11 cellular contexts compared by ENCODE assay signal in the genomic region with DNA sequence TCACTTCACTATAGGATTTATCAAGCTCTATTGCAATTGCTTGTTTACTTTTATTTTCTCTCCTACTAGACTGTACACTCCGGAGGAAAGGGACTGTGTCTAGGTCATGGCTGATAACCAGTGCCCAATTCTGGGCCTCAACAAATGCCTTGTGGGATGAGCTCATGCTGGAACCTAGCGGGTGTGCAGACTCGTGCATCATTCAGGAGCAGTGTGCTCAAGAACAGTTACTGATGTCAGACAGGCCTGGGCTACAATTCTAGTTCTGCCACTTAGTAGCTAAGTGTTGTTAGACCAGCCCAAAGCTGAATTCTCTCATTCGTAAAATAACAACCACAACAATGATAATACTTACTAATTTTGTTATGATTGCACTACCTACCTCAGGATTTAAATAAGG.
DNase-seq lines count a peak whose midpoint lies in the region; ATAC-seq and TF ChIP-seq lines count a peak whose summit lies in the region.
"Had no signal": no experiment of that assay in that cellular context is flagged by ENCODE, and none has a peak within 500 bp of the region (broad histone marks: within the 10 kb centered on the region; RNA-seq: fewer than 3 reads in every experiment).

No MANE protein-coding gene starts in this region.

- H3K36me3 ChIP-seq in ACC112 (ENCODE audit: insufficient read depth, low read length) (no peaks in the 10 kb centered on the region), mammary epithelial cell (ENCODE audit: insufficient read depth, low read length) (no peaks in the 10 kb centered on the region)
- H3K36me3 ChIP-seq: thoracic aorta had no signal

- in situ Hi-C loops in mammary epithelial cell (cut with MboI; ENCODE audit: low sequenced_read_pairs in 2 of 2): no loop called here
- in situ Hi-C loops in KBM-7 (cut with MboI; ENCODE audit: low pct_unique_long_range_greater_than_20kb, low sequenced_read_pairs): no loop called here

- no peaks in the 10 kb centered on the region for H4K20me1 ChIP-seq in mammary epithelial cell (ENCODE audit: insufficient read depth, low read length)

- no peaks in the 10 kb centered on the region for H3K9me3 ChIP-seq in mammary epithelial cell (replicated peaks; ENCODE audit: insufficient read depth, low read length)
- H3K9me3 ChIP-seq: thoracic aorta had no signal

- intact Hi-C loops in mammary epithelial cell (cut with micrococcal nuclease): loop anchor here (2.0 to 5.0 kb wide), 2 partner anchors 20 to 152 kb away; no protein-coding TSS in a partner anchor

- H3K4me2 ChIP-seq in mammary epithelial cell (ENCODE audit: insufficient read depth, low read depth, low read length): peak overlapping the region; percentile 55

- no TSS peak for BruUV-seq in mammary epithelial cell (replicated peaks; lab: Mats Ljungman, UMichigan)

- H3K27me3 ChIP-seq in ACC112 (ENCODE audit: insufficient read depth, low read length): no peaks in the 10 kb centered on the region
- H3K27me3 ChIP-seq in mammary epithelial cell (ENCODE audit: insufficient read depth, low read length): no peaks in the 10 kb centered on the region

- 41% methylated on average over 4 of the region's 4 CpGs for WGBS in mammary epithelial cell (ENCODE audit: low coverage, missing lambda C conversion rate)

- CTCF ChIA-PET in mammary epithelial cell (lab: Charles Lee; ENCODE audit: low non-redundant PET): no interaction called here

- H3K27ac ChIP-seq in ACC112 (ENCODE audit: low read depth, low read length) (peak overlapping the region; percentile 85), mammary epithelial cell (ENCODE audit: insufficient read depth, low read depth, low read length) (peak overlapping the region; percentile 65)
- H3K27ac ChIP-seq: C4-2B had no signal

- H3K9ac ChIP-seq in mammary epithelial cell (ENCODE audit: insufficient read depth, low read length): peak overlapping the region; percentile 30

- H3K4me1 ChIP-seq in ACC112 (ENCODE audit: control insufficient read depth, insufficient read depth, low read length, unreplicated experiment): peaks cover 26% of the 10 kb centered on the region
- H3K4me1 ChIP-seq in mammary epithelial cell (ENCODE audit: insufficient read depth, low read length): peaks cover 22% of the 10 kb centered on the region

- DNase-seq in mammary epithelial cell (peak; percentile 75), iris pigment epithelial cell (ENCODE audit: low read depth) (peak; percentile 87), KBM-7 (no peak)
- DNase-seq: NCI-H1092 treated with DMSO at 0.1 percent for 48 hours had no signal

- peak; percentile 19 for ATAC-seq in HG02610 (IDR thresholded peaks at IDR 0.05; ENCODE audit: unreplicated experiment)
- ATAC-seq in GM19452 (IDR thresholded peaks at IDR 0.05; ENCODE audit: unreplicated experiment): no peak
- no peak for ATAC-seq in GM21423 (IDR thresholded peaks at IDR 0.05; ENCODE audit: unreplicated experiment)
- no peak for ATAC-seq in GM21723 (IDR thresholded peaks at IDR 0.05; ENCODE audit: unreplicated experiment)

- H2AFZ ChIP-seq in ACC112 (ENCODE audit: low read length, unreplicated experiment): no peak overlapping the region
- peak overlapping the region; percentile 1 for H2AFZ ChIP-seq in mammary epithelial cell (ENCODE audit: low read depth, low read length)

- dilution Hi-C loops in mammary epithelial cell (cut with HindIII; ENCODE audit: low sequenced_read_pairs): no loop called here

- H3K79me2 ChIP-seq in ACC112 (ENCODE audit: control insufficient read depth, insufficient read depth, low read length, unreplicated experiment) (no peaks in the 10 kb centered on the region), mammary epithelial cell (ENCODE audit: insufficient read depth, low read length) (no peaks in the 10 kb centered on the region)

- no peak overlapping the region for H3K4me3 ChIP-seq in ACC112 (ENCODE audit: low read depth, low read length)
- H3K4me3 ChIP-seq in mammary epithelial cell (replicated peaks in 1 of 3; ENCODE audit: insufficient read depth in 1 of 3, low read depth in 2 of 3, low read length in 3 of 3): no peak overlapping the region
- H3K4me3 ChIP-seq: thoracic aorta had no signal

- no peak for TF ChIP-seq CTCF in mammary epithelial cell (conservative IDR thresholded peaks at IDR 0.05 in 1 of 2, IDR thresholded peaks at IDR 0.05 in 1 of 2; ENCODE audit: extremely low read depth in 1 of 2, insufficient read depth in 1 of 2, low read depth in 1 of 2, low read length in 2 of 2)
